ENCODE assay signal across 9 cellular contexts in genomic region chr6:35686873-35687557, GRCh38. TPM values are rescaled to one million over a fixed set of nuclear protein-coding genes. Genes with fewer than 3 reads are reported as not detected.
DNase-seq lines count a peak whose midpoint lies in the region; ATAC-seq and TF ChIP-seq lines count a peak whose summit lies in the region.
"Had no signal": no experiment of that assay in that cellular context is flagged by ENCODE, and none has a peak within 500 bp of the region (broad histone marks: within the 10 kb centered on the region; RNA-seq: fewer than 3 reads in every experiment).

No MANE protein-coding gene starts in this region.

- H3K4me3 ChIP-seq in BLaER1 treated with 17β-estradiol and CSF1 and Interleukin-3, amounts not matched to agents 10 nM and 100 nM = peak overlapping the region; percentile 91 to 99 (median 94)
- H3K4me3 ChIP-seq in Karpas-422 (ENCODE audit: low read length) (peak overlapping the region; percentile 76), choroid plexus epithelial cell (ENCODE audit: low read depth, low read length) (peak overlapping the region; percentile 81)
- peak overlapping the region; percentile 99 for H3K4me3 ChIP-seq in naive thymus-derived CD4-positive, alpha-beta T cell (ENCODE audit: low read length)

- peaks cover 17 to 31% (median 22%) of the 10 kb centered on the region in 7 donors for H3K4me1 Mint-ChIP-seq in naive thymus-derived CD4-positive, alpha-beta T cell

- no peak for ATAC-seq in naive thymus-derived CD4-positive, alpha-beta T cell
- ATAC-seq in GM18909 (IDR thresholded peaks at IDR 0.05; ENCODE audit: poor library complexity, unreplicated experiment) = no peak
- ATAC-seq in HG03520 (IDR thresholded peaks at IDR 0.05; ENCODE audit: unreplicated experiment) = no peak
- no peak for ATAC-seq in HG03457 (IDR thresholded peaks at IDR 0.05; ENCODE audit: unreplicated experiment)

- H3K9me3 ChIP-seq in BLaER1 treated with 17β-estradiol and CSF1 and Interleukin-3, amounts not matched to agents 10 nM and 100 nM (replicated peaks in 1 of 11) = no peaks in the 10 kb centered on the region
- no peaks in the 10 kb centered on the region for H3K9me3 ChIP-seq in Karpas-422 (ENCODE audit: low read length)
- no peaks in the 10 kb centered on the region for H3K9me3 ChIP-seq in naive thymus-derived CD4-positive, alpha-beta T cell (ENCODE audit: control insufficient read depth in 2 of 3, low read length in 3 of 3)

- H3K27ac ChIP-seq in BLaER1 treated with 17β-estradiol and CSF1 and Interleukin-3, amounts not matched to agents 10 nM and 100 nM = peak overlapping the region in 9 of 11 experiments; percentile 82 to 90 (median 86); a peak in 16 of 22 replicates
- H3K27ac ChIP-seq in Karpas-422 (ENCODE audit: low read length) = peak overlapping the region; percentile 66
- H3K27ac ChIP-seq in naive thymus-derived CD4-positive, alpha-beta T cell (ENCODE audit: low read depth, low read length) = peak overlapping the region; percentile 92

- H3K9me2 ChIP-seq in Karpas-422 (replicated peaks; ENCODE audit: insufficient read depth, low read length) = no peaks in the 10 kb centered on the region

- peaks cover 12 to 29% (median 22%) of the 10 kb centered on the region in 10 experiments for H3K4me1 ChIP-seq in BLaER1 treated with 17β-estradiol and CSF1 and Interleukin-3, amounts not matched to agents 10 nM and 100 nM
- peaks cover 24% of the 10 kb centered on the region for H3K4me1 ChIP-seq in Karpas-422 (ENCODE audit: low read length)
- peaks cover 9 to 19% of the 10 kb centered on the region in 2 donors for H3K4me1 ChIP-seq in naive thymus-derived CD4-positive, alpha-beta T cell (ENCODE audit: control insufficient read depth in 2 of 2, insufficient read depth in 2 of 2, low read length in 2 of 2)

- H3K36me3 ChIP-seq in BLaER1 treated with 17β-estradiol and CSF1 and Interleukin-3, amounts not matched to agents 10 nM and 100 nM = peaks cover 0 to 14% (median 11%) of the 10 kb centered on the region in 11 experiments; a peak in 10 of 22 replicates
- peaks cover 11% of the 10 kb centered on the region; the same call in 1 of the 2 replicates for H3K36me3 ChIP-seq in Karpas-422 (ENCODE audit: insufficient read depth, low read length)
- peaks cover 0 to 8% (median 0%) of the 10 kb centered on the region in 3 experiments for H3K36me3 ChIP-seq in naive thymus-derived CD4-positive, alpha-beta T cell (ENCODE audit: control insufficient read depth in 2 of 3, insufficient read depth in 3 of 3, low read length in 3 of 3)

- peak overlapping the region; percentile 82 to 96 (median 93) for H3K4me2 ChIP-seq in BLaER1 treated with 17β-estradiol and CSF1 and Interleukin-3, amounts not matched to agents 10 nM and 100 nM
- peak overlapping the region; percentile 93 for H3K4me2 ChIP-seq in Karpas-422 (ENCODE audit: low read depth, low read length, poor library complexity, severe bottlenecking)

- TF ChIP-seq CTCF in choroid plexus epithelial cell (conservative IDR thresholded peaks at IDR 0.05; ENCODE audit: low read depth, low read length) = no peak

- POLR2A ChIA-PET in naive thymus-derived CD4-positive, alpha-beta T cell (lab: Charles Lee) = interaction anchor here (0.6 to 8.2 kb wide), 22 partner anchors 9 to 255 kb away, joined by 3 to 79 read pairs (median 6); partner anchors contain the start of gene ARMC12

- H3K4me3 Mint-ChIP-seq in naive thymus-derived CD4-positive, alpha-beta T cell = peak overlapping the region; percentile 90 to 100 (median 97)

- H2AFZ ChIP-seq in Karpas-422 (ENCODE audit: low read length) = no peak overlapping the region

- no peaks in the 10 kb centered on the region for H3K27me3 ChIP-seq in BLaER1 treated with 17β-estradiol and CSF1 and Interleukin-3, amounts not matched to agents 10 nM and 100 nM
- no peaks in the 10 kb centered on the region for H3K27me3 ChIP-seq in Karpas-422 (ENCODE audit: low read length)
- H3K27me3 ChIP-seq in naive thymus-derived CD4-positive, alpha-beta T cell (ENCODE audit: control insufficient read depth in 2 of 2, insufficient read depth in 2 of 2, low read length in 2 of 2) = no peaks in the 10 kb centered on the region

- H3K79me2 ChIP-seq in Karpas-422 (ENCODE audit: low read length) = peaks cover 59% of the 10 kb centered on the region

- intact Hi-C loops in naive thymus-derived CD4-positive, alpha-beta T cell (cut with micrococcal nuclease) = loop anchor here (1.0 to 5.0 kb wide), 6 partner anchors 8 to 220 kb away; partner anchors contain the start of gene RPL10A (in 1 of the 2)

- H3K36me3 Mint-ChIP-seq in naive thymus-derived CD4-positive, alpha-beta T cell = peaks cover 0 to 10% (median 5%) of the 10 kb centered on the region in 5 donors

- H3K9me3 Mint-ChIP-seq in naive thymus-derived CD4-positive, alpha-beta T cell = no peaks in the 10 kb centered on the region

- H3K27ac Mint-ChIP-seq in naive thymus-derived CD4-positive, alpha-beta T cell = peak overlapping the region; percentile 88 to 98 (median 95)

- DNase-seq in Karpas-422 = peak; percentile 67
- no peak for DNase-seq in choroid plexus epithelial cell (ENCODE audit: low read depth)
- DNase-seq in naive thymus-derived CD4-positive, alpha-beta T cell = no peak
- no peak for DNase-seq in C1 segment of cervical spinal cord (lab: John Stamatoyannopoulos, UW)
- DNase-seq: GOT3 had no signal

- no peaks in the 10 kb centered on the region for H3K27me3 Mint-ChIP-seq in naive thymus-derived CD4-positive, alpha-beta T cell

- peaks cover 0 to 40% (median 26%) of the 10 kb centered on the region in 11 experiments; a peak in 13 of 22 replicates for H4K20me1 ChIP-seq in BLaER1 treated with 17β-estradiol and CSF1 and Interleukin-3, amounts not matched to agents 10 nM and 100 nM
- H4K20me1 ChIP-seq in Karpas-422 (ENCODE audit: insufficient read depth, low read depth, low read length) = no peaks in the 10 kb centered on the region

- peak overlapping the region; percentile 85 to 94 (median 91); a peak in 21 of 22 replicates for H3K9ac ChIP-seq in BLaER1 treated with 17β-estradiol and CSF1 and Interleukin-3, amounts not matched to agents 10 nM and 100 nM
- H3K9ac ChIP-seq in Karpas-422 (ENCODE audit: low read length) = peak overlapping the region; percentile 82

- CTCF ChIA-PET in naive thymus-derived CD4-positive, alpha-beta T cell (lab: Charles Lee) = interaction anchor here (0.9 to 2.6 kb wide), 13 partner anchors 12 to 102 kb away, joined by 3 to 17 read pairs (median 5); partner anchors contain the start of gene ARMC12

RNA-seq across cellular contexts. Expression of gene FKBP5, which starts 1.7 kb away (rescaled TPM):
- 22.9 and 28.3 TPM in 2 replicates for total RNA-seq in Karpas-422 (2014; rRNA removed; shearing (Covaris generic); ENCODE audit: low replicate concordance)
- total RNA-seq in naive thymus-derived CD4-positive, alpha-beta T cell = 10 to 100 TPM; 56.7 to 83.3 (median 79.4) TPM
- 100 to 1,000 TPM; 101 to 324 TPM for polyA plus RNA-seq in naive thymus-derived CD4-positive, alpha-beta T cell

RNA-seq across cellular contexts. Expression of gene ARMC12, which starts 49.8 kb away (rescaled TPM):
- 0.60 and 1.6 TPM in 2 replicates for total RNA-seq in Karpas-422 (2014; rRNA removed; shearing (Covaris generic); ENCODE audit: low replicate concordance)
- 1 to 10 TPM in 4 of 5 experiments, under 1 TPM in 1; 0.78 to 1.8 (median 1.4) TPM for total RNA-seq in naive thymus-derived CD4-positive, alpha-beta T cell
- polyA plus RNA-seq in naive thymus-derived CD4-positive, alpha-beta T cell = 1 to 10 TPM; 1.0 to 1.2 TPM
